In the genomic region with DNA sequence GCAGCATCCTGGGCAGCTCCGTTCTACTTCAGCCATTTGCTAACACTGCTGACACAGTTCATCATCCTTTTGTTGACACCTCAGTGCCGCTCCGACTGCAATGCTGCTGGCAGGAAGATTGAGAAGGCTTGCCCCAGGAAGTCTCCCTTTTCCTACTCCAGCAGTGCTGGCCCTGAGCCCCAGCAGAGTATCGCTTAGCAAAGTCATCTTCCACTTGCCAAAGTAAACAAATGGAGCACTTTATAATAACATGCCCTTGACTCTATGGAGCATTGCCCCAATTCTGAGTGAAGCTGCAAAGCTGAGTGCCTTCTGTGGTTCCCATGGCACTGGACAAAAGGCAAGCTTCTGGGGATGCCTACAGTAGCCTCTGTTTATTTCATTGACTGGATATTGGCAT, we compare ENCODE assay signal across 10 cellular contexts. TPM values are rescaled to one million over a fixed set of nuclear protein-coding genes. Genes with fewer than 3 reads are reported as not detected.
DNase-seq lines count a peak whose midpoint lies in the region; ATAC-seq and TF ChIP-seq lines count a peak whose summit lies in the region.
"Had no signal": no experiment of that assay in that cellular context is flagged by ENCODE, and none has a peak within 500 bp of the region (broad histone marks: within the 10 kb centered on the region; RNA-seq: fewer than 3 reads in every experiment).

No MANE protein-coding gene starts in this region.

- peaks cover 69% of the 10 kb centered on the region for H3K27me3 ChIP-seq in PC-9 (ENCODE audit: insufficient read depth, low read depth)

- no peak overlapping the region for H2AFZ ChIP-seq in PC-9

- intact Hi-C loops in PC-9 (cut with micrococcal nuclease; ENCODE audit: unreplicated experiment): no loop called here

- H3K36me3 Mint-ChIP-seq in mesothelial cell of epicardium (no peaks in the 10 kb centered on the region), glutamatergic neuron (ENCODE audit: unreplicated experiment) (no peaks in the 10 kb centered on the region)
- H3K36me3 Mint-ChIP-seq in activated T-helper 17 cell treated with anti-CD3 and anti-CD28 coated beads, Interleukin-2, amount 50 U/mL, for 72 hours (ENCODE audit: low read depth): no peaks in the 10 kb centered on the region

- H3K4me1 ChIP-seq in PC-9 (replicated peaks; ENCODE audit: insufficient read depth): no peaks in the 10 kb centered on the region

- no peaks in the 10 kb centered on the region for H3K9me3 ChIP-seq in PC-9 (ENCODE audit: insufficient read depth, low read depth)

- peaks cover 47% of the 10 kb centered on the region for H3K4me1 Mint-ChIP-seq in mesothelial cell of epicardium
- peaks cover under 1% of the 10 kb centered on the region for H3K4me1 Mint-ChIP-seq in glutamatergic neuron (ENCODE audit: low read depth, unreplicated experiment)
- no peaks in the 10 kb centered on the region for H3K4me1 Mint-ChIP-seq in activated T-helper 17 cell treated with anti-CD3 and anti-CD28 coated beads, Interleukin-2, amount 50 U/mL, for 72 hours

- H3K27ac Mint-ChIP-seq in mesothelial cell of epicardium (peak overlapping the region; percentile 68), glutamatergic neuron (ENCODE audit: unreplicated experiment) (no peak overlapping the region)
- no peak overlapping the region for H3K27ac Mint-ChIP-seq in activated T-helper 17 cell treated with anti-CD3 and anti-CD28 coated beads, Interleukin-2, amount 50 U/mL, for 72 hours

- no peak overlapping the region for H3K4me2 ChIP-seq in PC-9

- POLR2A ChIA-PET in PC-9 (lab: Charles Lee; ENCODE audit: unreplicated experiment): no interaction called here

- H3K36me3 ChIP-seq in PC-9 (ENCODE audit: low read depth): no peaks in the 10 kb centered on the region

- H3K9me3 Mint-ChIP-seq in mesothelial cell of epicardium (peaks cover under 1% of the 10 kb centered on the region), glutamatergic neuron (ENCODE audit: unreplicated experiment) (no peaks in the 10 kb centered on the region)
- H3K9me3 Mint-ChIP-seq in activated T-helper 17 cell treated with anti-CD3 and anti-CD28 coated beads, Interleukin-2, amount 50 U/mL, for 72 hours: no peaks in the 10 kb centered on the region

- DNase-seq in AG09309 (ENCODE audit: low read depth) (peak; percentile 33), M059J (ENCODE audit: low read depth) (peak; percentile 91), choroid plexus epithelial cell (ENCODE audit: low read depth) (peak; percentile 72), mesothelial cell of epicardium (ENCODE audit: low spot score in 2 of 2, unreplicated experiment in 2 of 2) (no peak), PC-9 (no peak), glutamatergic neuron (no peak), GM19240 (ENCODE audit: insufficient read length, low spot score) (no peak)
- DNase-seq: stimulated activated CD4-positive, alpha-beta T cell treated with anti-CD3 and anti-CD28 coated beads, Interleukin-2, amount 100 ng/mL, for 48 hours had no signal

- H4K20me1 ChIP-seq in PC-9 (ENCODE audit: insufficient read depth): no peaks in the 10 kb centered on the region

- no peaks in the 10 kb centered on the region for H3K9me2 ChIP-seq in PC-9 (ENCODE audit: insufficient read depth)

- H3F3A ChIP-seq in PC-9 (ENCODE audit: insufficient read depth, low read depth): no peaks in the 10 kb centered on the region

- TF ChIP-seq CTCF in AG09309 (IDR thresholded peaks at IDR 0.05; ENCODE audit: control insufficient read depth, insufficient read depth, low read depth, low read length, missing control alignments): no peak
- TF ChIP-seq CTCF in choroid plexus epithelial cell (conservative IDR thresholded peaks at IDR 0.05; ENCODE audit: low read depth, low read length): no peak
- no peak for TF ChIP-seq CTCF in mesothelial cell of epicardium (IDR thresholded peaks at IDR 0.05; ENCODE audit: unreplicated experiment)
- no peak for TF ChIP-seq CTCF in PC-9 (conservative IDR thresholded peaks at IDR 0.05)
- no peak for TF ChIP-seq CTCF in glutamatergic neuron (IDR thresholded peaks at IDR 0.05; ENCODE audit: partially characterized antibody, unreplicated experiment)

- CTCF ChIA-PET in PC-9 (lab: Charles Lee): no interaction called here

- no peak for ATAC-seq in activated T-helper 17 cell treated with anti-CD3 and anti-CD28 coated beads, Interleukin-2, amount 50 U/mL, for 72 hours (replicated peaks)

- H3K79me2 ChIP-seq in PC-9 (ENCODE audit: low read depth): no peaks in the 10 kb centered on the region

- H3K27me3 Mint-ChIP-seq in mesothelial cell of epicardium (ENCODE audit: low read depth) (no peaks in the 10 kb centered on the region), glutamatergic neuron (ENCODE audit: unreplicated experiment) (no peaks in the 10 kb centered on the region)
- H3K27me3 Mint-ChIP-seq in activated T-helper 17 cell treated with anti-CD3 and anti-CD28 coated beads, Interleukin-2, amount 50 U/mL, for 72 hours: peaks cover 35% of the 10 kb centered on the region

- H3K27ac ChIP-seq in PC-9: no peak overlapping the region
- H3K27ac ChIP-seq: SK-N-MC had no signal

- H3K4me3 Mint-ChIP-seq in mesothelial cell of epicardium (peak overlapping the region; percentile 11), glutamatergic neuron (ENCODE audit: unreplicated experiment) (no peak overlapping the region)
- H3K4me3 Mint-ChIP-seq in activated T-helper 17 cell treated with anti-CD3 and anti-CD28 coated beads, Interleukin-2, amount 50 U/mL, for 72 hours: no peak overlapping the region

- no peak overlapping the region for H3K4me3 ChIP-seq in AG09309 (ENCODE audit: control insufficient read depth, low read depth, low read length)
- H3K4me3 ChIP-seq in choroid plexus epithelial cell (ENCODE audit: low read depth, low read length): no peak overlapping the region
- no peak overlapping the region for H3K4me3 ChIP-seq in PC-9
- H3K4me3 ChIP-seq: SK-N-MC had no signal

- no TSS peak for BruUV-seq in PC-9 (replicated peaks; lab: Mats Ljungman, UMichigan)

RNA-seq across cellular contexts. Expression of a gene that starts 32.2 kb away (rescaled TPM):
- total RNA-seq in M059J (2014; rRNA removed; shearing (Covaris generic)): 0.96 TPM in 2 replicates
- total RNA-seq in mesothelial cell of epicardium (1.2 to 2.1 TPM (median 1.7 TPM) in 3 replicates), PC-9 (2021) (not detected in 2 replicates), glutamatergic neuron (ENCODE audit: unreplicated experiment) (not detected)
- total RNA-seq in activated T-helper 17 cell treated with anti-CD3 and anti-CD28 coated beads, Interleukin-2, amount 50 U/mL, for 72 hours: not detected

Comparison
In these comparisons a context has a peak if more than half of its experiments do, and no peak if none do; other contexts are left out.
1. DNase-seq: peak in AG09309 (single experiment), M059J (single experiment) and choroid plexus epithelial cell (single experiment); none in mesothelial cell of epicardium (0 of 2), PC-9 (0 of 2), glutamatergic neuron (single experiment) and GM19240 (single experiment).